Comparison of ENCODE assay signal across 10 cellular contexts in the genomic region with DNA sequence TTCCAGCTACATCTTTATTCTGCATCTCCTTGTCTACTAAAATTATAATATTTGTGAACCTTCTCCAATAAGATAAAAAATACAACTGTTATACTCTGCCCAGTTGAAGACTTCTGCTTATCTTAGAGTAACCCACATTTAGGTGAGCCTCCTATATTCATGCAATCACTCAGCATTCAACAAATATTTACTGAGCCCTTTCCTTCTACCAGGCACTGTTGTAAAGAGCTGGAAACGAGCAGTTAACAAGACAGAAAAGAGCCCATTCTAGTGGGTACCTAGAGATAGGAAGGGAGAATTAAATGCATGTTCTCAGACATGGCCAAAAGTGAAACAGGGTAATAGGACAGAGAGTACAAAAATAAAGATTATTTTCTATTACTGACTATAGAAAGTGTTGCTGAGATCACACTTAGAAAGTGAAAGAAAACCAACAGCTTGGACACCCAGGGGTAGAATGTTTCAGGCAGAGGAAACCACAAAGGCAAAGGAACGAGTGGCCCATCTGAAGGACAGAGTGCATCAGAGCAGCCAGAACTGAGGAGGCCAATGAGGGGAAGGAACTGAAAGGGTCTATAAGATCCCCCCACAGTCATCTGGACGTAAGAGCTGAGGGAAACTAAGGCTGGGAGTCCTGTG. TPM values are rescaled to one million over a fixed set of nuclear protein-coding genes. Genes with fewer than 3 reads are reported as not detected.
DNase-seq lines count a peak whose midpoint lies in the region; ATAC-seq and TF ChIP-seq lines count a peak whose summit lies in the region.
"Had no signal": no experiment of that assay in that cellular context is flagged by ENCODE, and none has a peak within 500 bp of the region (broad histone marks: within the 10 kb centered on the region; RNA-seq: fewer than 3 reads in every experiment).

No MANE protein-coding gene starts in this region.

- H3K4me1 Mint-ChIP-seq in progenitor cell of endocrine pancreas (ENCODE audit: low read depth) = peaks cover 5% of the 10 kb centered on the region

- no peak overlapping the region for H3K27ac Mint-ChIP-seq in progenitor cell of endocrine pancreas

- H3K36me3 Mint-ChIP-seq in progenitor cell of endocrine pancreas (ENCODE audit: insufficient read depth) = no peaks in the 10 kb centered on the region

- DNase-seq in iris pigment epithelial cell (ENCODE audit: low read depth) (peak; percentile 15), progenitor cell of endocrine pancreas (ENCODE audit: low spot score, unreplicated experiment) (no peak), AML-193 (lab: John Stamatoyannopoulos, UW) (no peak), NCI-H748 (lab: John Stamatoyannopoulos, UW; ENCODE audit: unreplicated experiment) (no peak), D341Med (ENCODE audit: low spot score) (no peak)
- DNase-seq: MG63, SIG-M5 had no signal

- ATAC-seq in GM18873 (IDR thresholded peaks at IDR 0.05; ENCODE audit: low FRiP score, unreplicated experiment) = peak; percentile 94
- ATAC-seq in GM21619 (IDR thresholded peaks at IDR 0.05; ENCODE audit: unreplicated experiment) = peak; percentile 97
- peak; percentile 96 for ATAC-seq in HG03378 (IDR thresholded peaks at IDR 0.05; ENCODE audit: unreplicated experiment)

- H3K9me3 Mint-ChIP-seq in progenitor cell of endocrine pancreas (ENCODE audit: low read depth) = peaks cover 6% of the 10 kb centered on the region

- H3K27me3 Mint-ChIP-seq in progenitor cell of endocrine pancreas = no peaks in the 10 kb centered on the region

- no peak overlapping the region for H3K4me3 Mint-ChIP-seq in progenitor cell of endocrine pancreas (ENCODE audit: low read depth)

- TF ChIP-seq CTCF in progenitor cell of endocrine pancreas (IDR thresholded peaks at IDR 0.05; ENCODE audit: unreplicated experiment) = no peak

RNA-seq across cellular contexts. Expression of a gene that starts 50.8 kb away (rescaled TPM):
- total RNA-seq in progenitor cell of endocrine pancreas = 0.79 and 0.91 TPM in 2 replicates
